2 cellular contexts compared by ENCODE assay signal in genomic region chr9:37001461-37001860, GRCh38.
A peak's percentile ranks its signal among the peaks of the same experiment; 100 is the strongest.
TF ChIP-seq lines count a peak whose summit lies in the region.

No MANE protein-coding gene starts in this region.

TF ChIP-seq in HEK293, 187 proteins besides CTCF, POLR2A, EP300 and RAD21:
- TF ChIP-seq ZNF701 (tag by site-specific recombination; IDR thresholded peaks at IDR 0.05) (no peak), ZIC2 (tag by site-specific recombination; IDR thresholded peaks at IDR 0.05) (peak; percentile 35; the same call in 1 of the 2 replicates)

TF ChIP-seq in GM12878, 131 proteins besides CTCF, POLR2A, EP300 and RAD21 (continues in another document):
- peak; percentile 73 for TF ChIP-seq ZNF687 (IDR thresholded peaks at IDR 0.05)
- no peak for TF ChIP-seq TCF7 (IDR thresholded peaks at IDR 0.05; ENCODE audit: borderline replicate concordance)
- no peak for TF ChIP-seq SRF (IDR thresholded peaks at IDR 0.05; ENCODE audit: low read depth in 2 of 2, low read length in 2 of 2)
- TF ChIP-seq SMARCA5 (IDR thresholded peaks at IDR 0.05), result no peak
- TF ChIP-seq, protein P1, sequence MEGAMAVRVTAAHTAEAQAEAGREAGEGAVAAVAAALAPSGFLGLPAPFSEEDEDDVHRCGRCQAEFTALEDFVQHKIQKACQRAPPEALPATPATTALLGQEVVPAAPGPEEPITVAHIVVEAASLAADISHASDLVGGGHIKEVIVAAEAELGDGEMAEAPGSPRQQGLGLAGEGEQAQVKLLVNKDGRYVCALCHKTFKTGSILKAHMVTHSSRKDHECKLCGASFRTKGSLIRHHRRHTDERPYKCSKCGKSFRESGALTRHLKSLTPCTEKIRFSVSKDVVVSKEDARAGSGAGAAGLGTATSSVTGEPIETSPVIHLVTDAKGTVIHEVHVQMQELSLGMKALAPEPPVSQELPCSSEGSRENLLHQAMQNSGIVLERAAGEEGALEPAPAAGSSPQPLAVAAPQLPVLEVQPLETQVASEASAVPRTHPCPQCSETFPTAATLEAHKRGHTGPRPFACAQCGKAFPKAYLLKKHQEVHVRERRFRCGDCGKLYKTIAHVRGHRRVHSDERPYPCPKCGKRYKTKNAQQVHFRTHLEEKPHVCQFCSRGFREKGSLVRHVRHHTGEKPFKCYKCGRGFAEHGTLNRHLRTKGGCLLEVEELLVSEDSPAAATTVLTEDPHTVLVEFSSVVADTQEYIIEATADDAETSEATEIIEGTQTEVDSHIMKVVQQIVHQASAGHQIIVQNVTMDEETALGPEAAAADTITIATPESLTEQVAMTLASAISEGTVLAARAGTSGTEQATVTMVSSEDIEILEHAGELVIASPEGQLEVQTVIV (IDR thresholded peaks at IDR 0.05; ENCODE audit: borderline replicate concordance, partially characterized antibody), result no peak
- no peak for TF ChIP-seq NRF1 (conservative IDR thresholded peaks at IDR 0.05; ENCODE audit: low read depth, low read length)
- TF ChIP-seq HCFC1 (IDR thresholded peaks at IDR 0.05; ENCODE audit: low read length), result no peak
- TF ChIP-seq, protein P2, sequence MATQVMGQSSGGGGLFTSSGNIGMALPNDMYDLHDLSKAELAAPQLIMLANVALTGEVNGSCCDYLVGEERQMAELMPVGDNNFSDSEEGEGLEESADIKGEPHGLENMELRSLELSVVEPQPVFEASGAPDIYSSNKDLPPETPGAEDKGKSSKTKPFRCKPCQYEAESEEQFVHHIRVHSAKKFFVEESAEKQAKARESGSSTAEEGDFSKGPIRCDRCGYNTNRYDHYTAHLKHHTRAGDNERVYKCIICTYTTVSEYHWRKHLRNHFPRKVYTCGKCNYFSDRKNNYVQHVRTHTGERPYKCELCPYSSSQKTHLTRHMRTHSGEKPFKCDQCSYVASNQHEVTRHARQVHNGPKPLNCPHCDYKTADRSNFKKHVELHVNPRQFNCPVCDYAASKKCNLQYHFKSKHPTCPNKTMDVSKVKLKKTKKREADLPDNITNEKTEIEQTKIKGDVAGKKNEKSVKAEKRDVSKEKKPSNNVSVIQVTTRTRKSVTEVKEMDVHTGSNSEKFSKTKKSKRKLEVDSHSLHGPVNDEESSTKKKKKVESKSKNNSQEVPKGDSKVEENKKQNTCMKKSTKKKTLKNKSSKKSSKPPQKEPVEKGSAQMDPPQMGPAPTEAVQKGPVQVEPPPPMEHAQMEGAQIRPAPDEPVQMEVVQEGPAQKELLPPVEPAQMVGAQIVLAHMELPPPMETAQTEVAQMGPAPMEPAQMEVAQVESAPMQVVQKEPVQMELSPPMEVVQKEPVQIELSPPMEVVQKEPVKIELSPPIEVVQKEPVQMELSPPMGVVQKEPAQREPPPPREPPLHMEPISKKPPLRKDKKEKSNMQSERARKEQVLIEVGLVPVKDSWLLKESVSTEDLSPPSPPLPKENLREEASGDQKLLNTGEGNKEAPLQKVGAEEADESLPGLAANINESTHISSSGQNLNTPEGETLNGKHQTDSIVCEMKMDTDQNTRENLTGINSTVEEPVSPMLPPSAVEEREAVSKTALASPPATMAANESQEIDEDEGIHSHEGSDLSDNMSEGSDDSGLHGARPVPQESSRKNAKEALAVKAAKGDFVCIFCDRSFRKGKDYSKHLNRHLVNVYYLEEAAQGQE (IDR thresholded peaks at IDR 0.05; ENCODE audit: low read depth, low read length), result no peak
- no peak for TF ChIP-seq SREBF1 (IDR thresholded peaks at IDR 0.05; ENCODE audit: low read length)
- TF ChIP-seq, protein P3, sequence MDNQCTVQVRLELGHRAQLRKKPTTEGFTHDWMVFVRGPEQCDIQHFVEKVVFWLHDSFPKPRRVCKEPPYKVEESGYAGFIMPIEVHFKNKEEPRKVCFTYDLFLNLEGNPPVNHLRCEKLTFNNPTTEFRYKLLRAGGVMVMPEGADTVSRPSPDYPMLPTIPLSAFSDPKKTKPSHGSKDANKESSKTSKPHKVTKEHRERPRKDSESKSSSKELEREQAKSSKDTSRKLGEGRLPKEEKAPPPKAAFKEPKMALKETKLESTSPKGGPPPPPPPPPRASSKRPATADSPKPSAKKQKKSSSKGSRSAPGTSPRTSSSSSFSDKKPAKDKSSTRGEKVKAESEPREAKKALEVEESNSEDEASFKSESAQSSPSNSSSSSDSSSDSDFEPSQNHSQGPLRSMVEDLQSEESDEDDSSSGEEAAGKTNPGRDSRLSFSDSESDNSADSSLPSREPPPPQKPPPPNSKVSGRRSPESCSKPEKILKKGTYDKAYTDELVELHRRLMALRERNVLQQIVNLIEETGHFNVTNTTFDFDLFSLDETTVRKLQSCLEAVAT (IDR thresholded peaks at IDR 0.05), result 0 out of 2 replicates have a peak, but pooled peaks have one; percentile 34
- TF ChIP-seq KDM1A (IDR thresholded peaks at IDR 0.05; ENCODE audit: borderline replicate concordance), result no peak
- no peak for TF ChIP-seq CBX3 (IDR thresholded peaks at IDR 0.05; ENCODE audit: borderline replicate concordance, low read depth)
- TF ChIP-seq, protein P4, sequence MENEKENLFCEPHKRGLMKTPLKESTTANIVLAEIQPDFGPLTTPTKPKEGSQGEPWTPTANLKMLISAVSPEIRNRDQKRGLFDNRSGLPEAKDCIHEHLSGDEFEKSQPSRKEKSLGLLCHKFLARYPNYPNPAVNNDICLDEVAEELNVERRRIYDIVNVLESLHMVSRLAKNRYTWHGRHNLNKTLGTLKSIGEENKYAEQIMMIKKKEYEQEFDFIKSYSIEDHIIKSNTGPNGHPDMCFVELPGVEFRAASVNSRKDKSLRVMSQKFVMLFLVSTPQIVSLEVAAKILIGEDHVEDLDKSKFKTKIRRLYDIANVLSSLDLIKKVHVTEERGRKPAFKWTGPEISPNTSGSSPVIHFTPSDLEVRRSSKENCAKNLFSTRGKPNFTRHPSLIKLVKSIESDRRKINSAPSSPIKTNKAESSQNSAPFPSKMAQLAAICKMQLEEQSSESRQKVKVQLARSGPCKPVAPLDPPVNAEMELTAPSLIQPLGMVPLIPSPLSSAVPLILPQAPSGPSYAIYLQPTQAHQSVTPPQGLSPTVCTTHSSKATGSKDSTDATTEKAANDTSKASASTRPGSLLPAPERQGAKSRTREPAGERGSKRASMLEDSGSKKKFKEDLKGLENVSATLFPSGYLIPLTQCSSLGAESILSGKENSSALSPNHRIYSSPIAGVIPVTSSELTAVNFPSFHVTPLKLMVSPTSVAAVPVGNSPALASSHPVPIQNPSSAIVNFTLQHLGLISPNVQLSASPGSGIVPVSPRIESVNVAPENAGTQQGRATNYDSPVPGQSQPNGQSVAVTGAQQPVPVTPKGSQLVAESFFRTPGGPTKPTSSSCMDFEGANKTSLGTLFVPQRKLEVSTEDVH (IDR thresholded peaks at IDR 0.05; ENCODE audit: low read depth, partially characterized antibody), result no peak
- TF ChIP-seq RBBP5 (conservative IDR thresholded peaks at IDR 0.05), result no peak
- TF ChIP-seq ZNF207 (IDR thresholded peaks at IDR 0.05; ENCODE audit: borderline replicate concordance), result no peak
- TF ChIP-seq TBL1XR1 (IDR thresholded peaks at IDR 0.05; ENCODE audit: low read depth, low read length), result no peak
- TF ChIP-seq USF1 (IDR thresholded peaks at IDR 0.05; ENCODE audit: borderline replicate concordance, extremely low read length, insufficient read depth, low read depth, low read length), result no peak
- 0 out of 4 replicates have a peak, but pooled peaks of 1 of the 2 experiments have one; percentile 2 for TF ChIP-seq BHLHE40 (IDR thresholded peaks at IDR 0.05; ENCODE audit: borderline replicate concordance in 1 of 2, low read depth in 2 of 2, low read length in 1 of 2)
- TF ChIP-seq YY1 (IDR thresholded peaks at IDR 0.05; ENCODE audit: low read depth, low read length), result no peak
- no peak for TF ChIP-seq RCOR1 (conservative IDR thresholded peaks at IDR 0.05; ENCODE audit: low read depth, low read length)
- TF ChIP-seq GATAD2B (conservative IDR thresholded peaks at IDR 0.05; ENCODE audit: low read depth), result no peak
- TF ChIP-seq ZZZ3 (IDR thresholded peaks at IDR 0.05; ENCODE audit: control insufficient read depth, insufficient read length, low read depth), result no peak
- no peak for TF ChIP-seq HDGF (IDR thresholded peaks at IDR 0.05)
- TF ChIP-seq NR2C2 (IDR thresholded peaks at IDR 0.05; ENCODE audit: borderline replicate concordance, control insufficient read depth, insufficient read length, low read depth), result no peak
- TF ChIP-seq BCL11A (IDR thresholded peaks at IDR 0.05; ENCODE audit: low read depth, low read length), result no peak
- no peak for TF ChIP-seq MEF2A (IDR thresholded peaks at IDR 0.05; ENCODE audit: insufficient read depth, low read depth, low read length)
- TF ChIP-seq, protein P5, sequence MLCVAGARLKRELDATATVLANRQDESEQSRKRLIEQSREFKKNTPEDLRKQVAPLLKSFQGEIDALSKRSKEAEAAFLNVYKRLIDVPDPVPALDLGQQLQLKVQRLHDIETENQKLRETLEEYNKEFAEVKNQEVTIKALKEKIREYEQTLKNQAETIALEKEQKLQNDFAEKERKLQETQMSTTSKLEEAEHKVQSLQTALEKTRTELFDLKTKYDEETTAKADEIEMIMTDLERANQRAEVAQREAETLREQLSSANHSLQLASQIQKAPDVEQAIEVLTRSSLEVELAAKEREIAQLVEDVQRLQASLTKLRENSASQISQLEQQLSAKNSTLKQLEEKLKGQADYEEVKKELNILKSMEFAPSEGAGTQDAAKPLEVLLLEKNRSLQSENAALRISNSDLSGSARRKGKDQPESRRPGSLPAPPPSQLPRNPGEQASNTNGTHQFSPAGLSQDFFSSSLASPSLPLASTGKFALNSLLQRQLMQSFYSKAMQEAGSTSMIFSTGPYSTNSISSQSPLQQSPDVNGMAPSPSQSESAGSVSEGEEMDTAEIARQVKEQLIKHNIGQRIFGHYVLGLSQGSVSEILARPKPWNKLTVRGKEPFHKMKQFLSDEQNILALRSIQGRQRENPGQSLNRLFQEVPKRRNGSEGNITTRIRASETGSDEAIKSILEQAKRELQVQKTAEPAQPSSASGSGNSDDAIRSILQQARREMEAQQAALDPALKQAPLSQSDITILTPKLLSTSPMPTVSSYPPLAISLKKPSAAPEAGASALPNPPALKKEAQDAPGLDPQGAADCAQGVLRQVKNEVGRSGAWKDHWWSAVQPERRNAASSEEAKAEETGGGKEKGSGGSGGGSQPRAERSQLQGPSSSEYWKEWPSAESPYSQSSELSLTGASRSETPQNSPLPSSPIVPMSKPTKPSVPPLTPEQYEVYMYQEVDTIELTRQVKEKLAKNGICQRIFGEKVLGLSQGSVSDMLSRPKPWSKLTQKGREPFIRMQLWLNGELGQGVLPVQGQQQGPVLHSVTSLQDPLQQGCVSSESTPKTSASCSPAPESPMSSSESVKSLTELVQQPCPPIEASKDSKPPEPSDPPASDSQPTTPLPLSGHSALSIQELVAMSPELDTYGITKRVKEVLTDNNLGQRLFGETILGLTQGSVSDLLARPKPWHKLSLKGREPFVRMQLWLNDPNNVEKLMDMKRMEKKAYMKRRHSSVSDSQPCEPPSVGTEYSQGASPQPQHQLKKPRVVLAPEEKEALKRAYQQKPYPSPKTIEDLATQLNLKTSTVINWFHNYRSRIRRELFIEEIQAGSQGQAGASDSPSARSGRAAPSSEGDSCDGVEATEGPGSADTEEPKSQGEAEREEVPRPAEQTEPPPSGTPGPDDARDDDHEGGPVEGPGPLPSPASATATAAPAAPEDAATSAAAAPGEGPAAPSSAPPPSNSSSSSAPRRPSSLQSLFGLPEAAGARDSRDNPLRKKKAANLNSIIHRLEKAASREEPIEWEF (IDR thresholded peaks at IDR 0.05; ENCODE audit: insufficient replicate concordance, low read depth, low read length), result no peak
- TF ChIP-seq ZBED1 (IDR thresholded peaks at IDR 0.05; ENCODE audit: borderline replicate concordance), result no peak
- TF ChIP-seq CREB1 (IDR thresholded peaks at IDR 0.05; ENCODE audit: low read depth), result no peak
- TF ChIP-seq SMAD5 (IDR thresholded peaks at IDR 0.05; ENCODE audit: low read depth), result no peak
- TF ChIP-seq ETV6 (conservative IDR thresholded peaks at IDR 0.05 in 1 of 2, IDR thresholded peaks at IDR 0.05 in 1 of 2; ENCODE audit: borderline replicate concordance in 1 of 2, low read depth in 1 of 2), result no peak
- no peak for TF ChIP-seq JUND (IDR thresholded peaks at IDR 0.05; ENCODE audit: low read depth, low read length)
- no peak for TF ChIP-seq SIX5 (IDR thresholded peaks at IDR 0.05; ENCODE audit: low read depth, low read length, severe bottlenecking)
- 0 out of 2 replicates have a peak, but pooled peaks have one; percentile 9 for TF ChIP-seq TCF12 (IDR thresholded peaks at IDR 0.05; ENCODE audit: low read depth, low read length)
